25 cellular contexts compared by ENCODE assay signal in the genomic region with DNA sequence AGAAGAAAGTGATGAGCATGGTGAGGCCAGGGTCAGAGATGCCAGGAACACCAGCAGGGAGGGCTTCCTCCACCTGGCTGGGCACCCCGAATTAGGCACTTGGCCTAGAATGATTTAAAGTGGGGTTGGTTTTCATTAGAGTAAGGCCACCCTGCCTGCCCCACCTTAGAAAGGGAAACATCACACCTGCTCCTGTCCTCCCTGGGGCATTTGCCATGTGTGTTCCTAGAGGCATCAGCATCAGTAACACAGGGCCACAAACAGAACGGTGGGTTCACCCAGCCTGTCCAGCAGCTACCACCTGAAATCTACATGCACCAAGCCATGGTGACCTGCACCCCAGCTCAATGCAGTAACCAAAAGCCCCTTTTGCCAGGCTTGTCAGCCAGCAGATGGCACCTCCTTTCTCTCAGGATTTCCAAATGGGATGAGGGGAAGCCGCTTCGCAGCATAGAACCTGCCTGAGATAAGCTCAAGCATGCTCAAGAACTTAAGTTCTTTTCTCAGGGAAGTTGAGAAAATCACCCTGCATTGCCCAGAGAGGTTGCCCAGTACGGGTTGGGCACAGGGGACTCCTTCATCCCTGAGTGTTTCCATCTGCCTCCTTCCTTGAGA.
DNase-seq lines count a peak whose midpoint lies in the region; ATAC-seq, FAIRE-seq and TF ChIP-seq lines count a peak whose summit lies in the region.
"Had no signal": no experiment of that assay in that cellular context is flagged by ENCODE, and none has a peak within 500 bp of the region (broad histone marks: within the 10 kb centered on the region; RNA-seq: fewer than 3 reads in every experiment).

No MANE protein-coding gene starts in this region.

- no peak overlapping the region for H3K27ac ChIP-seq in heart right ventricle
- H3K27ac ChIP-seq: C4-2B, esophagus muscularis mucosa, KMS-11, uterus had no signal

- H3K9me3 Mint-ChIP-seq in immature natural killer cell, result peaks cover 0 to 3% (median 0%) of the 10 kb centered on the region in 6 donors
- H3K9me3 Mint-ChIP-seq: activated naive CD4-positive, alpha-beta T cell treated with anti-CD3 and anti-CD28 coated beads for 36 hours; activated T-cell treated with anti-CD3 and anti-CD28 coated beads, Interleukin-2, amount 50 U/mL, for 72 hours; H9; naive thymus-derived CD8-positive, alpha-beta T cell had no signal

- H3K36me3 ChIP-seq in heart right ventricle (no peaks in the 10 kb centered on the region), bronchial epithelial cell (ENCODE audit: control insufficient read depth, insufficient read depth, low read length) (no peaks in the 10 kb centered on the region)
- H3K36me3 ChIP-seq: esophagus muscularis mucosa, gastroesophageal sphincter, uterus had no signal

- WGBS in heart right ventricle, 2 donors, result 84 to 89% methylated on average over 5 of the region's 5 CpGs

- H3K27me3 Mint-ChIP-seq in immature natural killer cell (ENCODE audit: low read depth in 3 of 3), result peaks cover 15 to 28% (median 17%) of the 10 kb centered on the region in 3 donors

- peaks cover 3 to 6% of the 10 kb centered on the region in 2 donors for H3K4me1 Mint-ChIP-seq in immature natural killer cell

- H3K4me3 ChIP-seq in heart right ventricle, result no peak overlapping the region
- H3K4me3 ChIP-seq in bronchial epithelial cell (ENCODE audit: low read depth, low read length), result no peak overlapping the region
- H3K4me3 ChIP-seq: esophagus muscularis mucosa, gastroesophageal sphincter, uterus had no signal

- no peaks in the 10 kb centered on the region for H3K36me3 Mint-ChIP-seq in immature natural killer cell
- H3K36me3 Mint-ChIP-seq: naive thymus-derived CD8-positive, alpha-beta T cell had no signal

- H3K27ac Mint-ChIP-seq in immature natural killer cell, result no peak overlapping the region
- H3K27ac Mint-ChIP-seq: activated naive CD4-positive, alpha-beta T cell treated with anti-CD3 and anti-CD28 coated beads for 36 hours; activated T-cell treated with anti-CD3 and anti-CD28 coated beads, Interleukin-2, amount 50 U/mL, for 72 hours; H9 had no signal

- H3K27me3 ChIP-seq in heart right ventricle (peaks cover 0 to 16% (median 0%) of the 10 kb centered on the region in 7 donors), bronchial epithelial cell (ENCODE audit: control insufficient read depth, insufficient read depth, low read length) (peaks cover 1% of the 10 kb centered on the region)
- H3K27me3 ChIP-seq: uterus had no signal

- no peaks in the 10 kb centered on the region for H3K9me3 ChIP-seq in heart right ventricle
- H3K9me3 ChIP-seq: esophagus muscularis mucosa, gastroesophageal sphincter, uterus had no signal

- no peak for DNase-seq in left ventricle myocardium superior
- no peak for DNase-seq in heart right ventricle
- DNase-seq in bronchial epithelial cell (ENCODE audit: low read depth), result no peak
- no peak for DNase-seq in left lobe of liver (ENCODE audit: low spot score)
- no peak for DNase-seq in urothelium cell line (ENCODE audit: low spot score)
- DNase-seq in stimulated activated naive CD4-positive, alpha-beta T cell treated with Interleukin-2 at 50 U/mL for 16 hours (lab: John Stamatoyannopoulos, UW), result no peak
- no peak for DNase-seq in immature natural killer cell
- DNase-seq: activated CD4-positive, alpha-beta T cell treated with anti-CD3 and anti-CD28 coated beads for 4 hours; activated naive CD4-positive, alpha-beta T cell treated with anti-CD3 and anti-CD28 coated beads for 36 hours; activated T-cell treated with anti-CD3 and anti-CD28 coated beads, Interleukin-2, amount 50 U/mL, for 72 hours; central memory CD4-positive, alpha-beta T cell; effector CD8-positive, alpha-beta T cell; H9; naive thymus-derived CD8-positive, alpha-beta T cell; NCI-H146; NCI-H2171 treated with DMSO at 0.1 percent for 48 hours; NCI-H748 treated with DMSO at 0.1 percent for 48 hours; SHP77; uterus had no signal

- no peak overlapping the region for H3K4me3 Mint-ChIP-seq in immature natural killer cell
- H3K4me3 Mint-ChIP-seq: activated naive CD4-positive, alpha-beta T cell treated with anti-CD3 and anti-CD28 coated beads for 36 hours; activated T-cell treated with anti-CD3 and anti-CD28 coated beads, Interleukin-2, amount 50 U/mL, for 72 hours; H9; naive thymus-derived CD8-positive, alpha-beta T cell had no signal

- intact Hi-C loops in left ventricle myocardium superior (cut with micrococcal nuclease), result no loop called here
- intact Hi-C loops in heart right ventricle (cut with DNase I), result no loop called here

- ATAC-seq in left ventricle myocardium superior, result peak; percentile 17
- ATAC-seq in heart right ventricle, result no peak
- ATAC-seq in left lobe of liver, result peak; percentile 56
- no peak for ATAC-seq in HG03521 (IDR thresholded peaks at IDR 0.05; ENCODE audit: unreplicated experiment)
- ATAC-seq: activated T-cell treated with anti-CD3 and anti-CD28 coated beads, Interleukin-2, amount 50 U/mL, for 72 hours; gastroesophageal sphincter; naive thymus-derived CD8-positive, alpha-beta T cell had no signal

- TF ChIP-seq CTCF in heart right ventricle (IDR thresholded peaks at IDR 0.05), result peak in 3 of 9 donors; percentile 6 to 19 (median 16)
- TF ChIP-seq CTCF in bronchial epithelial cell (IDR thresholded peaks at IDR 0.05; ENCODE audit: insufficient read depth, low read length, severe bottlenecking), result no peak

- H3K4me1 ChIP-seq in heart right ventricle, result peaks cover 0 to 25% (median 7%) of the 10 kb centered on the region in 9 donors
- H3K4me1 ChIP-seq: uterus had no signal

- FAIRE-seq in bronchial epithelial cell (lab: Jason Lieb, UNC) (peak; percentile 72), urothelium cell line (lab: Jason Lieb, UNC) (peak; percentile 94)
- FAIRE-seq: G401.6 had no signal

Comparison
In these comparisons a context has a peak if more than half of its experiments do, and no peak if none do; other contexts are left out.
1. ATAC-seq: peak in left ventricle myocardium superior (single experiment) and left lobe of liver (single experiment); none in heart right ventricle (0 of 8) and HG03521 (single experiment).